ENCODE assay signal across 20 cellular contexts in genomic region chr4:102736636-102737549, GRCh38. TPM values are rescaled to one million over a fixed set of nuclear protein-coding genes. Genes with fewer than 3 reads are reported as not detected.
DNase-seq lines count a peak whose midpoint lies in the region; ATAC-seq lines count a peak whose summit lies in the region.
"Had no signal": no experiment of that assay in that cellular context is flagged by ENCODE, and none has a peak within 500 bp of the region (broad histone marks: within the 10 kb centered on the region; RNA-seq: fewer than 3 reads in every experiment).

No MANE protein-coding gene starts in this region.

- DNase-seq in EH (ENCODE audit: low read depth) (peak; percentile 7), LoVo (ENCODE audit: low spot score) (peak; percentile 87), astrocyte of the hippocampus (ENCODE audit: low read depth, low spot score) (peak; percentile 86), mesendoderm (peak; percentile 81), Karpas-422 (no peak), DMS79 (lab: John Stamatoyannopoulos, UW) (no peak), GDM1 (lab: John Stamatoyannopoulos, UW) (no peak)
- DNase-seq: activated CD4-positive, alpha-beta T cell treated with anti-CD3 and anti-CD28 coated beads, Interleukin-2, amount 10 ng/mL, durations not matched to agents 24 days and 14 days; activated T-cell treated with anti-CD3 and anti-CD28 coated beads, Interleukin-2, amount 50 U/mL, for 24 hours; CD4-positive, CD25-positive, alpha-beta regulatory T cell; colonic mucosa; GF-D8; KG1; left ventricle myocardium superior; NCI-H187 treated with DMSO at 0.1 percent for 48 hours; NK-92 treated with Interleukin-12 subunit alpha and Interleukin-12 subunit beta, amount 100 ng/mL, for 24 hours; right cardiac atrium; stimulated activated CD8-positive, alpha-beta memory T cell treated with anti-CD3 and anti-CD28 coated beads, Interleukin-4, amount 100 ng/mL, for 48 hours; T-helper 9 cell had no signal

- H3K9ac ChIP-seq in mesendoderm (ENCODE audit: low read length) (no peak overlapping the region), Karpas-422 (ENCODE audit: low read length) (no peak overlapping the region)

- H3K79me2 ChIP-seq in mesendoderm (ENCODE audit: control insufficient read depth, insufficient read depth, low read length): no peaks in the 10 kb centered on the region
- H3K79me2 ChIP-seq in Karpas-422 (ENCODE audit: low read length): peaks cover 95% of the 10 kb centered on the region

- peak overlapping the region; percentile 42 for H3K27ac ChIP-seq in mesendoderm (ENCODE audit: low read depth, low read length)
- H3K27ac ChIP-seq in Karpas-422 (ENCODE audit: low read length): no peak overlapping the region
- H3K27ac ChIP-seq: colonic mucosa had no signal

- H4K20me1 ChIP-seq in Karpas-422 (ENCODE audit: insufficient read depth, low read depth, low read length): no peaks in the 10 kb centered on the region

- no peak overlapping the region for H3K4ac ChIP-seq in mesendoderm (ENCODE audit: low read depth, low read length)

- H3K23ac ChIP-seq in mesendoderm (ENCODE audit: low read length): no peak overlapping the region

- no peak for ATAC-seq in GM18907 (IDR thresholded peaks at IDR 0.05; ENCODE audit: unreplicated experiment)
- ATAC-seq: left ventricle myocardium superior, right cardiac atrium had no signal

- H3K79me1 ChIP-seq in mesendoderm (ENCODE audit: low read length): no peaks in the 10 kb centered on the region

- H3K4me2 ChIP-seq in mesendoderm (ENCODE audit: low read length) (no peak overlapping the region), Karpas-422 (ENCODE audit: low read depth, low read length, poor library complexity, severe bottlenecking) (no peak overlapping the region)

- H3K4me1 ChIP-seq in mesendoderm (ENCODE audit: control insufficient read depth, low read depth, low read length) (peaks cover 5% of the 10 kb centered on the region), Karpas-422 (ENCODE audit: low read length) (peaks cover 8% of the 10 kb centered on the region)
- H3K4me1 ChIP-seq: colonic mucosa had no signal

- no CpG with 5 or more reads among the region's 11 CpGs for WGBS in mesendoderm (ENCODE audit: extremely low coverage, insufficient coverage, low lambda C conversion rate)

- H2AFZ ChIP-seq in Karpas-422 (ENCODE audit: low read length): no peak overlapping the region

- no peaks in the 10 kb centered on the region for H3K36me3 ChIP-seq in mesendoderm (ENCODE audit: control insufficient read depth, insufficient read depth, low read length)
- peaks cover 10% of the 10 kb centered on the region; the same call in 1 of the 2 replicates for H3K36me3 ChIP-seq in Karpas-422 (ENCODE audit: insufficient read depth, low read length)
- H3K36me3 ChIP-seq: colonic mucosa had no signal

- H2BK5ac ChIP-seq in mesendoderm (ENCODE audit: low read length): no peak overlapping the region

- H2BK15ac ChIP-seq in mesendoderm (replicated peaks; ENCODE audit: low read depth): no peak overlapping the region

- H4K8ac ChIP-seq in mesendoderm (ENCODE audit: low read depth, low read length): no peak overlapping the region

- H2AK5ac ChIP-seq in mesendoderm (ENCODE audit: low read length): no peak overlapping the region

- H3K27me3 ChIP-seq in mesendoderm (ENCODE audit: insufficient read depth, low read length, poor library complexity) (no peaks in the 10 kb centered on the region), Karpas-422 (ENCODE audit: low read length) (no peaks in the 10 kb centered on the region)
- H3K27me3 ChIP-seq: colonic mucosa had no signal

- H4K5ac ChIP-seq in mesendoderm (ENCODE audit: low read length): no peak overlapping the region

- no peaks in the 10 kb centered on the region for H3K9me2 ChIP-seq in Karpas-422 (replicated peaks; ENCODE audit: insufficient read depth, low read length)

- no peak overlapping the region for H3K56ac ChIP-seq in mesendoderm (ENCODE audit: low read length)

- no peaks in the 10 kb centered on the region; the same call in 1 of the 2 replicates for H3K9me3 ChIP-seq in Karpas-422 (ENCODE audit: low read length)
- H3K9me3 ChIP-seq: colonic mucosa had no signal

- no peak overlapping the region for H3K4me3 ChIP-seq in mesendoderm (ENCODE audit: low read length)
- H3K4me3 ChIP-seq in Karpas-422 (ENCODE audit: low read length): no peak overlapping the region
- H3K4me3 ChIP-seq: colonic mucosa had no signal

- no peak overlapping the region for H2BK120ac ChIP-seq in mesendoderm (ENCODE audit: low read depth, low read length)

- H3K18ac ChIP-seq in mesendoderm (ENCODE audit: low read length): no peak overlapping the region

RNA-seq across cellular contexts. Expression of gene MANBA, which starts 23.9 kb away (rescaled TPM):
- polyA plus RNA-seq in mesendoderm (2013, experiment 1 of 2): 6.9 TPM
- 6.6 TPM for polyA plus RNA-seq in mesendoderm (2013, experiment 2 of 2)
- total RNA-seq in Karpas-422 (2014; rRNA removed; shearing (Covaris generic); ENCODE audit: low replicate concordance): 57.2 and 91.6 TPM in 2 replicates

Comparison
In these comparisons a context has a peak if more than half of its experiments do, and no peak if none do; other contexts are left out.
1. DNase-seq: peak in EH (single experiment), LoVo (single experiment), astrocyte of the hippocampus (single experiment) and mesendoderm (single experiment); none in Karpas-422 (single experiment), DMS79 (single experiment) and GDM1 (single experiment).